ENCODE assay signal across 8 cellular contexts in the genomic region with DNA sequence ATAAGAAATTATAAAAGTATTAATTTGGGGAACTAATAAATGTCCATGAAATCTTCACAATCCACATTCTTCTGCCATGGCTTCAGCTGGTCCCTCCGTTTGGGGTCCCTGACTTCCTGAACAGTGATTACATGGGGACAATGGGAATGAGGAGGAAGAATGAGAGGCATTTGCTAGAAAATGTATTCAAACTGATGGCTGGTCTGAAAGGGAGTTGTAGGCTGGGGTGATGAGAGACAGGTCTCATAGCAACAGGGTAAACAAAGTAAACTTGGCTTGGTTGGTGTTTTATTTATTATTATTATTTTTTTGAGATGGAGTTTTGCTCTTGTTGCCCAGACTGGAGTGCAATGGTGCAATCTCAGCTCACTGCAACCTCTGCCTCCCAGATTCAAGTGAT. TPM values are rescaled to one million over a fixed set of nuclear protein-coding genes. Genes with fewer than 3 reads are reported as not detected.
A peak's percentile ranks its signal among the peaks of the same experiment; 100 is the strongest.
DNase-seq lines count a peak whose midpoint lies in the region; ATAC-seq, FAIRE-seq and TF ChIP-seq lines count a peak whose summit lies in the region.
"Not testable (repeated sequence)": the region's sequence is repeated elsewhere in the genome, so short reads cannot be mapped to it uniquely, and the experiment has no call there.

No MANE protein-coding gene starts in this region.

- H2BK5ac ChIP-seq in mesenchymal stem cell (ENCODE audit: low read depth, low read length, poor library complexity, severe bottlenecking) = peak overlapping the region; percentile 59

- H3K9ac ChIP-seq in endodermal cell (ENCODE audit: extremely low read depth, low read length, poor library complexity, severe bottlenecking) = peak overlapping the region; percentile 70
- H3K9ac ChIP-seq in mesenchymal stem cell (ENCODE audit: low read length) = not testable (repeated sequence)

- not testable (repeated sequence) for H3K27me3 Mint-ChIP-seq in activated T-helper 1 cell treated with anti-CD3 and anti-CD28 coated beads, Interleukin-12 subunit alpha, Interleukin-12 subunit beta, Interleukin-2, Interleukin-4 antibody, amounts not matched to agents 30 ng/mL and 10 ng/mL and 1 ng/mL, durations not matched to agents 14 hours and 24 hours and 36 hours (ENCODE audit: insufficient read depth); endodermal cell (ENCODE audit: insufficient read depth)

- TF ChIP-seq EP300 in A549 (IDR thresholded peaks at IDR 0.05) = not testable (repeated sequence)

- in situ Hi-C loops in brain microvascular endothelial cell (cut with HindIII; ENCODE audit: low pct_ligation_motif_present, low sequenced_read_pairs) = not testable (repeated sequence)

- H3K4me1 ChIP-seq in A549 (peaks cover 78% of the 10 kb centered on the region), endodermal cell (ENCODE audit: control insufficient read depth, insufficient read depth, low read length) (peaks cover 17% of the 10 kb centered on the region), mesenchymal stem cell (ENCODE audit: control insufficient read depth, insufficient read depth, low read depth, low read length) (peaks cover 17% of the 10 kb centered on the region), pancreas (peaks cover 10 to 33% (median 14%) of the 10 kb centered on the region in 3 donors)

- not testable (repeated sequence) for H4K91ac ChIP-seq in mesenchymal stem cell (ENCODE audit: low read length)

- H3K27me3 ChIP-seq in brain microvascular endothelial cell (replicated peaks); endodermal cell (ENCODE audit: control insufficient read depth, insufficient read depth, low read length, poor library complexity, severe bottlenecking); mesenchymal stem cell (ENCODE audit: control insufficient read depth in 1 of 2, insufficient read depth in 1 of 2, low read length in 2 of 2); pancreas: not testable (repeated sequence)

- H3K18ac ChIP-seq in mesenchymal stem cell (ENCODE audit: low read depth in 1 of 2, low read length in 2 of 2) = not testable (repeated sequence)

- not testable (repeated sequence) for H3K14ac ChIP-seq in mesenchymal stem cell (ENCODE audit: low read length in 2 of 2)

- not testable (repeated sequence) for TF ChIP-seq RAD21 in A549 (conservative IDR thresholded peaks at IDR 0.05 in 1 of 2, IDR thresholded peaks at IDR 0.05 in 1 of 2)

- peak overlapping the region; percentile 18 for H3K27ac Mint-ChIP-seq in activated T-helper 1 cell treated with anti-CD3 and anti-CD28 coated beads, Interleukin-12 subunit alpha, Interleukin-12 subunit beta, Interleukin-2, Interleukin-4 antibody, amounts not matched to agents 30 ng/mL and 10 ng/mL and 1 ng/mL, durations not matched to agents 14 hours and 24 hours and 36 hours
- H3K27ac Mint-ChIP-seq in endodermal cell = peak overlapping the region; percentile 93

- TF ChIP-seq POLR2A in A549 (IDR thresholded peaks at IDR 0.05; ENCODE audit: low read length) = not testable (repeated sequence)

- 74% methylated on average over 1 of the region's 1 CpG for WGBS in A549 (ENCODE audit: missing lambda C conversion rate)
- WGBS in endodermal cell (ENCODE audit: insufficient coverage in 1 of 2, insufficient read length in 1 of 2), 2 experiments = 10% methylated on average over 1 of the region's 1 CpG; no CpG with 5 or more reads in 1 of the 2 experiments
- 50% methylated on average over 1 of the region's 1 CpG for WGBS in mesenchymal stem cell
- 55 to 63% methylated on average over 1 of the region's 1 CpG for whole genome bisulfite sequencing in pancreas, 2 donors

- not testable (repeated sequence) for ATAC-seq in A549, pancreas

- not testable (repeated sequence) for H2BK15ac ChIP-seq in mesenchymal stem cell (ENCODE audit: low read depth, poor library complexity, severe bottlenecking)

- not testable (repeated sequence) for H3K36me3 Mint-ChIP-seq in activated T-helper 1 cell treated with anti-CD3 and anti-CD28 coated beads, Interleukin-12 subunit alpha, Interleukin-12 subunit beta, Interleukin-2, Interleukin-4 antibody, amounts not matched to agents 30 ng/mL and 10 ng/mL and 1 ng/mL, durations not matched to agents 14 hours and 24 hours and 36 hours (ENCODE audit: low read depth); endodermal cell (ENCODE audit: low read depth)

- H3K79me1 ChIP-seq in mesenchymal stem cell (replicated peaks; ENCODE audit: low read length, poor library complexity, severe bottlenecking) = not testable (repeated sequence)

- POLR2A ChIA-PET in A549 (lab: Yijun Ruan, JAX) = not testable (repeated sequence)

- H3K4me1 Mint-ChIP-seq in activated T-helper 1 cell treated with anti-CD3 and anti-CD28 coated beads, Interleukin-12 subunit alpha, Interleukin-12 subunit beta, Interleukin-2, Interleukin-4 antibody, amounts not matched to agents 30 ng/mL and 10 ng/mL and 1 ng/mL, durations not matched to agents 14 hours and 24 hours and 36 hours (ENCODE audit: low read depth) = peaks cover 59% of the 10 kb centered on the region
- peaks cover 52% of the 10 kb centered on the region for H3K4me1 Mint-ChIP-seq in endodermal cell

- not testable (repeated sequence) for H3K4me3 ChIP-seq in A549; brain microvascular endothelial cell (ENCODE audit: low read depth, low read length); endodermal cell (ENCODE audit: low read length); mesenchymal stem cell (ENCODE audit: insufficient read depth in 1 of 2, low read depth in 1 of 2, low read length in 2 of 2); pancreas

- H3K4me3 Mint-ChIP-seq in activated T-helper 1 cell treated with anti-CD3 and anti-CD28 coated beads, Interleukin-12 subunit alpha, Interleukin-12 subunit beta, Interleukin-2, Interleukin-4 antibody, amounts not matched to agents 30 ng/mL and 10 ng/mL and 1 ng/mL, durations not matched to agents 14 hours and 24 hours and 36 hours; endodermal cell: not testable (repeated sequence)

- FAIRE-seq in A549 (lab: Jason Lieb, UNC); pancreas (lab: Jason Lieb, UNC): not testable (repeated sequence)
- peak; percentile 17 for FAIRE-seq in G401.6 (lab: Jason Lieb, UNC)

- not testable (repeated sequence) for H3K36me3 ChIP-seq in brain microvascular endothelial cell (replicated peaks); endodermal cell (ENCODE audit: control insufficient read depth, insufficient read depth, low read length); mesenchymal stem cell (ENCODE audit: control insufficient read depth in 1 of 2, insufficient read depth in 2 of 2, low read depth in 1 of 2, low read length in 2 of 2); pancreas

- not testable (repeated sequence) for H3K4ac ChIP-seq in mesenchymal stem cell (ENCODE audit: low read depth in 1 of 2, low read length in 2 of 2)

- H2BK12ac ChIP-seq in mesenchymal stem cell (ENCODE audit: low read length in 2 of 2) = peak overlapping the region in 1 of 2 experiments; percentile 68

- H3K9me3 ChIP-seq in A549; endodermal cell (ENCODE audit: control insufficient read depth, low read length); mesenchymal stem cell (ENCODE audit: control insufficient read depth, low read length); pancreas: not testable (repeated sequence)

- not testable (repeated sequence) for H3K4me2 ChIP-seq in A549; mesenchymal stem cell (ENCODE audit: low read length, poor library complexity, severe bottlenecking)

- not testable (repeated sequence) for H4K8ac ChIP-seq in mesenchymal stem cell (ENCODE audit: low read length)

- not testable (repeated sequence) for H2AFZ ChIP-seq in mesenchymal stem cell (ENCODE audit: low read depth, low read length)

- H3K9me3 Mint-ChIP-seq in activated T-helper 1 cell treated with anti-CD3 and anti-CD28 coated beads, Interleukin-12 subunit alpha, Interleukin-12 subunit beta, Interleukin-2, Interleukin-4 antibody, amounts not matched to agents 30 ng/mL and 10 ng/mL and 1 ng/mL, durations not matched to agents 14 hours and 24 hours and 36 hours; endodermal cell: not testable (repeated sequence)

- CTCF ChIA-PET in A549 (lab: Yijun Ruan, JAX) = interaction anchor here (0.6 to 1.9 kb wide), 5 partner anchors 8 to 86 kb away, joined by 3 to 4 read pairs (median 3); no protein-coding TSS in a partner anchor

- intact Hi-C loops in activated T-helper 1 cell treated with anti-CD3 and anti-CD28 coated beads, Interleukin-12 subunit alpha, Interleukin-12 subunit beta, Interleukin-2, Interleukin-4 antibody, amounts not matched to agents 30 ng/mL and 10 ng/mL and 1 ng/mL, durations not matched to agents 14 hours and 24 hours and 36 hours (cut with micrococcal nuclease); pancreas (cut with DNase I): not testable (repeated sequence)

- TF ChIP-seq CTCF in A549 (IDR thresholded peaks at IDR 0.05); brain microvascular endothelial cell (IDR thresholded peaks at IDR 0.05; ENCODE audit: low read depth, low read length, missing control alignments); endodermal cell (conservative IDR thresholded peaks at IDR 0.05); pancreas (IDR thresholded peaks at IDR 0.05): not testable (repeated sequence)

- H3K27ac ChIP-seq in A549 = peak overlapping the region; percentile 39 to 97; a peak in 5 of 6 replicates
- peak overlapping the region; percentile 81 for H3K27ac ChIP-seq in brain microvascular endothelial cell
- H3K27ac ChIP-seq in endodermal cell (ENCODE audit: low read depth, low read length) = peak overlapping the region; percentile 56
- peak overlapping the region; percentile 65 for H3K27ac ChIP-seq in mesenchymal stem cell (ENCODE audit: low read length, poor library complexity, severe bottlenecking)
- H3K27ac ChIP-seq in pancreas = peak overlapping the region in 3 of 4 donors; percentile 42 to 88 (median 87)

- H2AK5ac ChIP-seq in mesenchymal stem cell (ENCODE audit: low read length, severe bottlenecking) = peak overlapping the region; percentile 90

- H2BK120ac ChIP-seq in mesenchymal stem cell (ENCODE audit: low read depth, low read length) = not testable (repeated sequence)

- not testable (repeated sequence) for DNase-seq in A549 (ENCODE audit: low read depth in 1 of 2, low spot score in 1 of 2); activated T-helper 1 cell treated with anti-CD3 and anti-CD28 coated beads, Interleukin-12 subunit alpha, Interleukin-12 subunit beta, Interleukin-2, Interleukin-4 antibody, amounts not matched to agents 30 ng/mL and 10 ng/mL and 1 ng/mL, durations not matched to agents 14 hours and 24 hours and 36 hours (ENCODE audit: low spot score); brain microvascular endothelial cell; endodermal cell; pancreas
- peak; percentile 38 for DNase-seq in NCI-H82 (lab: John Stamatoyannopoulos, UW)
- peak; percentile 58 for DNase-seq in mesenchymal stem cell

- not testable (repeated sequence) for H3K23ac ChIP-seq in mesenchymal stem cell (ENCODE audit: low read length in 2 of 2)

RNA-seq across cellular contexts. Expression of a gene that starts 21.1 kb away (rescaled TPM):
- polyA plus RNA-seq in A549 (2011; rRNA removed) (116 and 202 TPM in 2 replicates), A549 (2017; fragmentation: RNase III; extraction: RNeasy Plus Mini Kit Qiagen cat#74134 plus additional on column Dnase treatment) (89.1 to 108 TPM (median 104 TPM) in 3 replicates), pancreas (100 to 1,000 TPM in 1 of 2 donors, 10 to 100 TPM in 1; 99.4 to 174 TPM)
- polyA plus RNA-seq in A549 (2012; cell fraction: cytosol; rRNA removed) = 172 and 215 TPM in 2 replicates
- polyA plus RNA-seq in A549 (2012; cell fraction: nucleus; rRNA removed) = 240 and 352 TPM in 2 replicates
- polyA minus RNA-seq in A549 (2011; rRNA and poly(A)+ RNA removed) = 93.4 and 94.8 TPM in 2 replicates
- total RNA-seq in activated T-helper 1 cell treated with anti-CD3 and anti-CD28 coated beads, Interleukin-12 subunit alpha, Interleukin-12 subunit beta, Interleukin-2, Interleukin-4 antibody, amounts not matched to agents 30 ng/mL and 10 ng/mL and 1 ng/mL, durations not matched to agents 14 hours and 24 hours and 36 hours = 578 and 603 TPM in 2 replicates
- total RNA-seq in endodermal cell (100 to 1,000 TPM; 102 to 136 TPM), pancreas (10 to 100 TPM; 23.0 to 87.5 (median 41.3) TPM)
- polyA plus RNA-seq in endodermal cell (2013, experiment 1 of 2) = 51.3 TPM
- polyA plus RNA-seq in endodermal cell (2013, experiment 2 of 2) = 74.4 TPM
- 220 TPM for polyA plus RNA-seq in mesenchymal stem cell (2013, experiment 1 of 2)
- polyA plus RNA-seq in mesenchymal stem cell (2013, experiment 2 of 2) = 207 TPM

RNA-seq across cellular contexts. Expression of a gene that starts 23.0 kb away (rescaled TPM):
- 135 and 136 TPM in 2 replicates for polyA plus RNA-seq in A549 (2011; rRNA removed)
- 140 TPM in 2 replicates for polyA plus RNA-seq in A549 (2012; cell fraction: cytosol; rRNA removed)
- polyA plus RNA-seq in A549 (2012; cell fraction: nucleus; rRNA removed) = 112 and 128 TPM in 2 replicates
- polyA plus RNA-seq in A549 (2017; fragmentation: RNase III; extraction: RNeasy Plus Mini Kit Qiagen cat#74134 plus additional on column Dnase treatment) = 89.7 to 99.2 TPM (median 89.9 TPM) in 3 replicates
- 101 and 112 TPM in 2 replicates for polyA minus RNA-seq in A549 (2011; rRNA and poly(A)+ RNA removed)
- 252 and 262 TPM in 2 replicates for total RNA-seq in activated T-helper 1 cell treated with anti-CD3 and anti-CD28 coated beads, Interleukin-12 subunit alpha, Interleukin-12 subunit beta, Interleukin-2, Interleukin-4 antibody, amounts not matched to agents 30 ng/mL and 10 ng/mL and 1 ng/mL, durations not matched to agents 14 hours and 24 hours and 36 hours
- total RNA-seq in endodermal cell = 100 to 1,000 TPM; 121 to 141 TPM
- polyA plus RNA-seq in endodermal cell (2013, experiment 1 of 2) = 119 TPM
- polyA plus RNA-seq in endodermal cell (2013, experiment 2 of 2) = 111 TPM
- polyA plus RNA-seq in mesenchymal stem cell (2013, experiment 1 of 2) = 120 TPM
- 118 TPM for polyA plus RNA-seq in mesenchymal stem cell (2013, experiment 2 of 2)
- total RNA-seq in pancreas = 10 to 100 TPM; 45.7 to 92.2 (median 51.3) TPM
- polyA plus RNA-seq in pancreas = 100 to 1,000 TPM; 123 to 151 TPM

RNA-seq across cellular contexts. Expression of a gene that starts 45.3 kb away (rescaled TPM):
- polyA plus RNA-seq in A549 (2011; rRNA removed) (691 and 782 TPM in 2 replicates), A549 (2017; fragmentation: RNase III; extraction: RNeasy Plus Mini Kit Qiagen cat#74134 plus additional on column Dnase treatment) (1,022 to 1,121 TPM (median 1,044 TPM) in 3 replicates), pancreas (100 to 1,000 TPM in 1 of 2 donors, 10 to 100 TPM in 1; 67.9 to 111 TPM)
- polyA plus RNA-seq in A549 (2012; cell fraction: cytosol; rRNA removed) = 1,345 and 1,480 TPM in 2 replicates
- polyA plus RNA-seq in A549 (2012; cell fraction: nucleus; rRNA removed) = 1,395 and 1,872 TPM in 2 replicates
- polyA minus RNA-seq in A549 (2011; rRNA and poly(A)+ RNA removed) = 802 and 983 TPM in 2 replicates
- total RNA-seq in activated T-helper 1 cell treated with anti-CD3 and anti-CD28 coated beads, Interleukin-12 subunit alpha, Interleukin-12 subunit beta, Interleukin-2, Interleukin-4 antibody, amounts not matched to agents 30 ng/mL and 10 ng/mL and 1 ng/mL, durations not matched to agents 14 hours and 24 hours and 36 hours = 1,001 and 1,002 TPM in 2 replicates
- total RNA-seq in endodermal cell (1,000 to 10,000 TPM; 1,504 to 1,815 TPM), pancreas (100 to 1,000 TPM in 4 of 6 donors, 10 to 100 TPM in 2; 66.1 to 171 (median 116) TPM)
- polyA plus RNA-seq in endodermal cell (2013, experiment 1 of 2) = 2,363 TPM
- 2,162 TPM for polyA plus RNA-seq in endodermal cell (2013, experiment 2 of 2)
- polyA plus RNA-seq in mesenchymal stem cell (2013, experiment 1 of 2) = 839 TPM
- 819 TPM for polyA plus RNA-seq in mesenchymal stem cell (2013, experiment 2 of 2)

RNA-seq across cellular contexts. Expression of a gene that starts 48.4 kb away (rescaled TPM):
- 8.2 and 13.3 TPM in 2 replicates for polyA plus RNA-seq in A549 (2011; rRNA removed)
- 8.4 and 10.3 TPM in 2 replicates for polyA plus RNA-seq in A549 (2012; cell fraction: cytosol; rRNA removed)
- 29.8 and 46.1 TPM in 2 replicates for polyA plus RNA-seq in A549 (2012; cell fraction: nucleus; rRNA removed)
- polyA plus RNA-seq in A549 (2017; fragmentation: RNase III; extraction: RNeasy Plus Mini Kit Qiagen cat#74134 plus additional on column Dnase treatment) = 14.9 to 21.4 TPM (median 16.5 TPM) in 3 replicates
- 18.4 and 19.4 TPM in 2 replicates for polyA minus RNA-seq in A549 (2011; rRNA and poly(A)+ RNA removed)
- 93.7 and 95.7 TPM in 2 replicates for total RNA-seq in activated T-helper 1 cell treated with anti-CD3 and anti-CD28 coated beads, Interleukin-12 subunit alpha, Interleukin-12 subunit beta, Interleukin-2, Interleukin-4 antibody, amounts not matched to agents 30 ng/mL and 10 ng/mL and 1 ng/mL, durations not matched to agents 14 hours and 24 hours and 36 hours
- total RNA-seq in endodermal cell = 10 to 100 TPM; 79.0 to 95.1 TPM
- polyA plus RNA-seq in endodermal cell (2013, experiment 1 of 2) = 80.0 TPM
- polyA plus RNA-seq in endodermal cell (2013, experiment 2 of 2) = 74.0 TPM
- 9.8 TPM for polyA plus RNA-seq in mesenchymal stem cell (2013, experiment 1 of 2)
- 8.6 TPM for polyA plus RNA-seq in mesenchymal stem cell (2013, experiment 2 of 2)
- 10 to 100 TPM; 12.3 to 18.7 (median 13.5) TPM for total RNA-seq in pancreas
- 10 to 100 TPM; 18.9 to 28.0 TPM for polyA plus RNA-seq in pancreas
